Comparison of ENCODE assay signal across 18 cellular contexts in genomic region chr14:92710001-92710341, GRCh38. TPM values are rescaled to one million over a fixed set of nuclear protein-coding genes. Genes with fewer than 3 reads are reported as not detected.
DNase-seq lines count a peak whose midpoint lies in the region; ATAC-seq and TF ChIP-seq lines count a peak whose summit lies in the region.
"Had no signal": no experiment of that assay in that cellular context is flagged by ENCODE, and none has a peak within 500 bp of the region (broad histone marks: within the 10 kb centered on the region; RNA-seq: fewer than 3 reads in every experiment).

No MANE protein-coding gene starts in this region.

- no peak overlapping the region for H2AFZ ChIP-seq in GM23338
- no peak overlapping the region for H2AFZ ChIP-seq in trophoblast cell (ENCODE audit: insufficient read depth, low read length, poor library complexity)

- no peak overlapping the region for H3K9ac ChIP-seq in trophoblast cell (ENCODE audit: low read length)
- H3K9ac ChIP-seq: BLaER1 had no signal

- peak overlapping the region; percentile 49; the same call in 1 of the 2 replicates for H3K27ac Mint-ChIP-seq in GM23338
- H3K27ac Mint-ChIP-seq: CD8-positive, alpha-beta T cell had no signal

- no peak overlapping the region for H2AK5ac ChIP-seq in trophoblast cell (ENCODE audit: low read length)

- H3K9me2 ChIP-seq in GM23338 (ENCODE audit: insufficient read depth) = no peaks in the 10 kb centered on the region

- no peak overlapping the region for H2BK12ac ChIP-seq in trophoblast cell (ENCODE audit: low read length)

- no peak overlapping the region for H3K4me2 ChIP-seq in GM23338
- no peak overlapping the region for H3K4me2 ChIP-seq in trophoblast cell (ENCODE audit: low read length)
- H3K4me2 ChIP-seq: BLaER1 had no signal

- H3K4me1 ChIP-seq in GM23338 (ENCODE audit: insufficient read depth) = no peaks in the 10 kb centered on the region
- peaks cover 6 to 7% of the 10 kb centered on the region in 2 experiments for H3K4me1 ChIP-seq in trophoblast cell (ENCODE audit: control insufficient read depth in 1 of 2, insufficient read depth in 2 of 2, low read length in 2 of 2)
- H3K4me1 ChIP-seq: HAP-1 had no signal

- peaks cover 2% of the 10 kb centered on the region; the same call in 1 of the 3 replicates for H3K4me1 Mint-ChIP-seq in GM23338

- no peak for TF ChIP-seq CTCF in GM23338 (conservative IDR thresholded peaks at IDR 0.05; ENCODE audit: low read depth in 2 of 2)

- H3K4me3 Mint-ChIP-seq in GM23338 = no peak overlapping the region

- no peaks in the 10 kb centered on the region for H3K9me3 ChIP-seq in trophoblast cell (ENCODE audit: insufficient read depth, low read depth, low read length)
- H3K9me3 ChIP-seq: BLaER1, HAP-1 had no signal

- H3K27me3 ChIP-seq in GM23338 (ENCODE audit: insufficient read depth) (no peaks in the 10 kb centered on the region), trophoblast cell (ENCODE audit: insufficient read depth, low read length) (no peaks in the 10 kb centered on the region)
- H3K27me3 ChIP-seq: BLaER1 had no signal

- H3K79me2 ChIP-seq in GM23338 (replicated peaks; ENCODE audit: insufficient read depth) (no peaks in the 10 kb centered on the region), trophoblast cell (ENCODE audit: control insufficient read depth, insufficient read depth, low read length, poor library complexity) (peaks cover 3% of the 10 kb centered on the region)

- H3F3A ChIP-seq in GM23338 (replicated peaks; ENCODE audit: low read depth) = no peaks in the 10 kb centered on the region

- ATAC-seq in GM23338 (no peak), HG02885 (IDR thresholded peaks at IDR 0.05; ENCODE audit: poor library complexity, unreplicated experiment) (no peak)
- ATAC-seq: CD8-positive, alpha-beta T cell; GM12878 had no signal

- no peaks in the 10 kb centered on the region for H3K9me3 Mint-ChIP-seq in GM23338
- H3K9me3 Mint-ChIP-seq: CD8-positive, alpha-beta T cell had no signal

- H2BK5ac ChIP-seq in trophoblast cell (ENCODE audit: low read depth, low read length, poor library complexity) = no peak overlapping the region

- peaks cover 3% of the 10 kb centered on the region for H3K36me3 ChIP-seq in GM23338 (ENCODE audit: insufficient read depth)
- peaks cover 51 to 63% of the 10 kb centered on the region in 2 experiments for H3K36me3 ChIP-seq in trophoblast cell (ENCODE audit: control insufficient read depth in 1 of 2, insufficient read depth in 2 of 2, low read length in 2 of 2)
- H3K36me3 ChIP-seq: HAP-1 had no signal

- H3K4ac ChIP-seq in trophoblast cell (ENCODE audit: low read depth, low read length) = no peak overlapping the region

- no peak overlapping the region for H3K4me3 ChIP-seq in GM23338
- H3K4me3 ChIP-seq in trophoblast cell (ENCODE audit: low read depth, low read length) = no peak overlapping the region
- H3K4me3 ChIP-seq: BLaER1, GM12878, HAP-1 had no signal

- H3K27ac ChIP-seq in GM23338 (ENCODE audit: low read depth) (no peak overlapping the region), cingulate gyrus (ENCODE audit: low read depth, low read length) (peak overlapping the region; percentile 86), trophoblast cell (ENCODE audit: low read depth, low read length) (no peak overlapping the region)
- H3K27ac ChIP-seq: BLaER1, HL-60 had no signal

- H2BK120ac ChIP-seq in trophoblast cell (ENCODE audit: insufficient read depth, low read length, poor library complexity) = no peak overlapping the region

- H3K14ac ChIP-seq in trophoblast cell (ENCODE audit: low read length) = no peak overlapping the region

- H3K79me1 ChIP-seq in trophoblast cell (ENCODE audit: low read length) = peaks cover 4% of the 10 kb centered on the region

- peaks cover 6% of the 10 kb centered on the region; the same call in 1 of the 2 replicates for H4K20me1 ChIP-seq in GM23338 (replicated peaks; ENCODE audit: insufficient read depth)
- H4K20me1 ChIP-seq: BLaER1 had no signal

- peaks cover 23% of the 10 kb centered on the region for H3K36me3 Mint-ChIP-seq in GM23338 (ENCODE audit: low read depth)

- H3K23ac ChIP-seq in trophoblast cell (ENCODE audit: low read length) = no peak overlapping the region

- DNase-seq in GM23338 (ENCODE audit: low spot score) (no peak), trophoblast cell (no peak), ecto neural progenitor cell (ENCODE audit: low spot score) (no peak), DMS 273 (lab: John Stamatoyannopoulos, UW; ENCODE audit: unreplicated experiment) (no peak), epidermal melanocyte (ENCODE audit: insufficient read length, low spot score) (no peak)
- DNase-seq: 8988T; Calu3; CD8-positive, alpha-beta T cell; DMS 273 treated with DMSO at 0.1 percent for 48 hours; DMS53; DND-41; EL had no signal

- H4K91ac ChIP-seq in trophoblast cell (ENCODE audit: low read depth, low read length) = peak overlapping the region; percentile 89

- H4K12ac ChIP-seq in trophoblast cell (ENCODE audit: low read depth, low read length) = no peak overlapping the region

- no peak overlapping the region for H4K8ac ChIP-seq in trophoblast cell (ENCODE audit: low read depth, low read length)

- WGBS in trophoblast cell (ENCODE audit: extremely low coverage, insufficient coverage, insufficient read length) = no CpG with 5 or more reads among the region's 5 CpGs

- H3K27me3 Mint-ChIP-seq in GM23338 (ENCODE audit: insufficient read depth, low read depth, poor library complexity) = peaks cover 5% of the 10 kb centered on the region

- no peak overlapping the region for H3K18ac ChIP-seq in trophoblast cell (ENCODE audit: low read length)

TF ChIP-seq in GM23338, 12 proteins besides CTCF, POLR2A, EP300 and RAD21 (continues in another document):
- TF ChIP-seq ZNF114 (CRISPR knock-in tag; IDR thresholded peaks at IDR 0.05) (no peak), STAT1 (IDR thresholded peaks at IDR 0.05; ENCODE audit: unreplicated experiment) (no peak), EZH2phosphoT487 (IDR thresholded peaks at IDR 0.05; ENCODE audit: unreplicated experiment) (no peak), CREB1 (CRISPR knock-in tag; IDR thresholded peaks at IDR 0.05; ENCODE audit: low read depth) (no peak), POLR2AphosphoS5 (IDR thresholded peaks at IDR 0.05; ENCODE audit: low read depth) (no peak), EZH2 (IDR thresholded peaks at IDR 0.05; ENCODE audit: low read depth, unreplicated experiment) (no peak), REST (IDR thresholded peaks at IDR 0.05; ENCODE audit: unreplicated experiment) (no peak), NANOG (IDR thresholded peaks at IDR 0.05; ENCODE audit: borderline replicate concordance) (no peak), ETS1 (IDR thresholded peaks at IDR 0.05) (no peak), JUNB (IDR thresholded peaks at IDR 0.05; ENCODE audit: unreplicated experiment) (no peak)

RNA-seq across cellular contexts. Expression of gene LGMN, which starts 38.5 kb away (rescaled TPM):
- total RNA-seq in GM23338 (2014; rRNA removed; shearing (Covaris generic)) = 83.5 and 120 TPM in 2 replicates
- 60.0 and 62.9 TPM in 2 replicates for polyA plus RNA-seq in GM23338 (2016; fragmentation: Nextera tagmentation; extraction: Ambion mirVana)
- 162 and 178 TPM in 2 replicates for polyA plus RNA-seq in trophoblast cell (2013)
